ENCODE assay signal across 18 cellular contexts in the genomic region with DNA sequence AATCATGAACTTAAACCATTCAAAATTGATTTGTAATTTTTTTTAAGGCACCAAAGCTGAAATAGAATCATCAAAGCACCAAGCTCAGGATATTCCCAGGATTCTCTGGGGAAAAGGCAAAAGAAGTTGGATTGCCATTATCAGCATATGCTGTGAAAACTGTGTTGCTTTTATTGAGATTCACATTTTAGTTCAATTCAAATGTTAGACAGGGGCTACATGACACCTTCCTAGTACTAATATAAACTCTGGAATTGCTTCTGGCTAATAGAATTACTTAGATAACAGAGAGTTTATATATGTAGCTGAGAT. TPM values are rescaled to one million over a fixed set of nuclear protein-coding genes. Genes with fewer than 3 reads are reported as not detected.
DNase-seq lines count a peak whose midpoint lies in the region; ATAC-seq and TF ChIP-seq lines count a peak whose summit lies in the region.
"Had no signal": no experiment of that assay in that cellular context is flagged by ENCODE, and none has a peak within 500 bp of the region (broad histone marks: within the 10 kb centered on the region; RNA-seq: fewer than 3 reads in every experiment).

No MANE protein-coding gene starts in this region.

- H2BK15ac ChIP-seq in mesenchymal stem cell (ENCODE audit: low read depth, poor library complexity, severe bottlenecking): no peak overlapping the region

- H3K79me1 ChIP-seq in mesenchymal stem cell (replicated peaks; ENCODE audit: low read length, poor library complexity, severe bottlenecking): peaks cover 4% of the 10 kb centered on the region

- no peak overlapping the region for H2BK120ac ChIP-seq in mesenchymal stem cell (ENCODE audit: low read depth, low read length)

- H3K14ac ChIP-seq in mesenchymal stem cell (ENCODE audit: low read length in 2 of 2): no peak overlapping the region

- H2BK5ac ChIP-seq in mesenchymal stem cell (ENCODE audit: low read depth, low read length, poor library complexity, severe bottlenecking): no peak overlapping the region

- no peak overlapping the region for H3K23ac ChIP-seq in mesenchymal stem cell (ENCODE audit: low read length in 2 of 2)

- H2BK12ac ChIP-seq in mesenchymal stem cell (ENCODE audit: low read length in 2 of 2): no peak overlapping the region

- peak overlapping the region; percentile 19; the same call in 1 of the 2 replicates for H3K27ac ChIP-seq in HL-60 (replicated peaks)
- peak overlapping the region; percentile 86 to 90 for H3K27ac ChIP-seq in ascending aorta
- peak overlapping the region; percentile 34 for H3K27ac ChIP-seq in mesenchymal stem cell (ENCODE audit: low read length, poor library complexity, severe bottlenecking)
- H3K27ac ChIP-seq in subcutaneous abdominal adipose tissue (ENCODE audit: low read depth, low read length): peak overlapping the region; percentile 3
- no peak overlapping the region for H3K27ac ChIP-seq in WERI-Rb-1

- H3K18ac ChIP-seq in mesenchymal stem cell (ENCODE audit: low read depth in 1 of 2, low read length in 2 of 2): no peak overlapping the region

- H3K27me3 ChIP-seq in HL-60 (ENCODE audit: insufficient read depth, poor library complexity, severe bottlenecking) (no peaks in the 10 kb centered on the region), ascending aorta (no peaks in the 10 kb centered on the region), mesenchymal stem cell (ENCODE audit: control insufficient read depth in 1 of 2, insufficient read depth in 1 of 2, low read length in 2 of 2) (no peaks in the 10 kb centered on the region), subcutaneous abdominal adipose tissue (ENCODE audit: control insufficient read depth in 5 of 5, insufficient read depth in 4 of 5, low read length in 5 of 5) (no peaks in the 10 kb centered on the region), WERI-Rb-1 (ENCODE audit: insufficient read depth, low read depth, severe bottlenecking) (no peaks in the 10 kb centered on the region)
- H3K27me3 ChIP-seq: adrenal gland had no signal

- no peak overlapping the region for H4K8ac ChIP-seq in mesenchymal stem cell (ENCODE audit: low read length)

- no peak overlapping the region for H4K91ac ChIP-seq in mesenchymal stem cell (ENCODE audit: low read length)

- H3K4me3 ChIP-seq in HL-60 (replicated peaks; ENCODE audit: insufficient read depth, low read length) (no peak overlapping the region), ascending aorta (no peak overlapping the region), mesenchymal stem cell (ENCODE audit: insufficient read depth in 1 of 2, low read depth in 1 of 2, low read length in 2 of 2) (peak overlapping the region in 1 of 2 experiments; percentile 32), subcutaneous abdominal adipose tissue (ENCODE audit: low read depth in 1 of 5, low read length in 5 of 5) (no peak overlapping the region), WERI-Rb-1 (ENCODE audit: low read depth, low read length) (no peak overlapping the region)
- H3K4me3 ChIP-seq: adrenal gland had no signal

- no peak overlapping the region for H3K4ac ChIP-seq in mesenchymal stem cell (ENCODE audit: low read depth in 1 of 2, low read length in 2 of 2)

- intact Hi-C loops in ascending aorta (cut with DNase I): no loop called here

- ATAC-seq in HG02678 (IDR thresholded peaks at IDR 0.05; ENCODE audit: unreplicated experiment): no peak

- H3K9ac ChIP-seq in mesenchymal stem cell (ENCODE audit: low read length) (peak overlapping the region; percentile 83), subcutaneous abdominal adipose tissue (ENCODE audit: low read length in 5 of 5) (no peak overlapping the region)

- H3K9me3 ChIP-seq in ascending aorta: no peaks in the 10 kb centered on the region
- no peaks in the 10 kb centered on the region for H3K9me3 ChIP-seq in mesenchymal stem cell (ENCODE audit: control insufficient read depth, low read length)
- H3K9me3 ChIP-seq in subcutaneous abdominal adipose tissue (ENCODE audit: control insufficient read depth in 5 of 5, low read length in 5 of 5): no peaks in the 10 kb centered on the region
- no peaks in the 10 kb centered on the region for H3K9me3 ChIP-seq in WERI-Rb-1 (ENCODE audit: severe bottlenecking)
- H3K9me3 ChIP-seq: adrenal gland had no signal

- H2AFZ ChIP-seq in mesenchymal stem cell (ENCODE audit: low read depth, low read length): no peak overlapping the region

- TF ChIP-seq CTCF in HL-60 (IDR thresholded peaks at IDR 0.05; ENCODE audit: insufficient read depth, low read length) (no peak), ascending aorta (IDR thresholded peaks at IDR 0.05) (no peak), WERI-Rb-1 (IDR thresholded peaks at IDR 0.05; ENCODE audit: low read depth, low read length) (no peak)

- H2AK5ac ChIP-seq in mesenchymal stem cell (ENCODE audit: low read length, severe bottlenecking): no peak overlapping the region

- DNase-seq in HL-60 (ENCODE audit: low read depth in 1 of 2, low spot score in 1 of 2): no peak
- no peak for DNase-seq in ascending aorta (ENCODE audit: low spot score in 2 of 2)
- no peak for DNase-seq in mesenchymal stem cell
- no peak for DNase-seq in NCI-H146 treated with DMSO at 0.1 percent for 48 hours (lab: John Stamatoyannopoulos, UW; ENCODE audit: unreplicated experiment)
- no peak for DNase-seq in WERI-Rb-1
- DNase-seq in NCI-H524 treated with DMSO at 0.1 percent for 48 hours (lab: John Stamatoyannopoulos, UW): no peak
- DNase-seq: activated effector memory CD4-positive, alpha-beta T cell treated with Interleukin-2 at 50 U/mL for 16 hours; central memory CD4-positive, alpha-beta T cell; effector CD4-positive, alpha-beta T cell; hippocampal formation; KG1; naive B cell; NCI-H2029; NCI-H446 treated with DMSO at 0.1 percent for 48 hours; NK-92 treated with Interleukin-12 subunit alpha and Interleukin-12 subunit beta, amount 100 ng/mL, for 24 hours had no signal

- H3K36me3 ChIP-seq in ascending aorta: peaks cover 49 to 54% of the 10 kb centered on the region in 2 donors
- H3K36me3 ChIP-seq in mesenchymal stem cell (ENCODE audit: control insufficient read depth in 1 of 2, insufficient read depth in 2 of 2, low read depth in 1 of 2, low read length in 2 of 2): peaks cover 35 to 57% of the 10 kb centered on the region in 2 experiments
- peaks cover 3 to 66% (median 34%) of the 10 kb centered on the region in 5 donors for H3K36me3 ChIP-seq in subcutaneous abdominal adipose tissue (ENCODE audit: control insufficient read depth in 5 of 5, insufficient read depth in 5 of 5, low read length in 5 of 5)
- peaks cover 35% of the 10 kb centered on the region for H3K36me3 ChIP-seq in WERI-Rb-1

- no peak overlapping the region for H3K4me2 ChIP-seq in mesenchymal stem cell (ENCODE audit: low read length, poor library complexity, severe bottlenecking)

- H3K4me1 ChIP-seq in ascending aorta (peaks cover under 1 to 24% of the 10 kb centered on the region in 2 donors), mesenchymal stem cell (ENCODE audit: control insufficient read depth, insufficient read depth, low read depth, low read length) (peaks cover 7% of the 10 kb centered on the region), subcutaneous abdominal adipose tissue (ENCODE audit: control insufficient read depth in 5 of 5, insufficient read depth in 5 of 5, low read length in 5 of 5) (peaks cover 0 to 25% (median 20%) of the 10 kb centered on the region in 5 donors)

RNA-seq across cellular contexts. Expression of gene NDST2, which starts 4.3 kb away (rescaled TPM):
- total RNA-seq in ascending aorta: 130 TPM
- polyA plus RNA-seq in mesenchymal stem cell (2013, experiment 1 of 2): 16.6 TPM
- polyA plus RNA-seq in mesenchymal stem cell (2013, experiment 2 of 2): 16.7 TPM

RNA-seq across cellular contexts. Expression of gene ZSWIM8, which starts 30.3 kb away (rescaled TPM):
- 106 TPM for total RNA-seq in ascending aorta
- polyA plus RNA-seq in mesenchymal stem cell (2013, experiment 1 of 2): 89.1 TPM
- 80.7 TPM for polyA plus RNA-seq in mesenchymal stem cell (2013, experiment 2 of 2)

RNA-seq across cellular contexts. Expression of gene CHCHD1, which starts 33.8 kb away (rescaled TPM):
- 24.5 TPM for total RNA-seq in ascending aorta
- polyA plus RNA-seq in mesenchymal stem cell (2013, experiment 1 of 2): 112 TPM
- polyA plus RNA-seq in mesenchymal stem cell (2013, experiment 2 of 2): 116 TPM

RNA-seq across cellular contexts. Expression of gene CAMK2G, which starts 58.7 kb away (rescaled TPM):
- 60.3 TPM for total RNA-seq in ascending aorta
- 17.2 TPM for polyA plus RNA-seq in mesenchymal stem cell (2013, experiment 1 of 2)
- 16.4 TPM for polyA plus RNA-seq in mesenchymal stem cell (2013, experiment 2 of 2)
